ENCODE assay signal across 8 cellular contexts in genomic region chr11:43680521-43681505, GRCh38. TPM values are rescaled to one million over a fixed set of nuclear protein-coding genes. Genes with fewer than 3 reads are reported as not detected.
DNase-seq lines count a peak whose midpoint lies in the region; ATAC-seq and TF ChIP-seq lines count a peak whose summit lies in the region.

TSS of gene HSD17B12 (plus strand) at chr11:43680738. CDS start at chr11:43680828, 90 bp downstream.

- peaks cover 12% of the 10 kb centered on the region for H3K4me1 Mint-ChIP-seq in activated T-helper 17 cell treated with anti-CD3 and anti-CD28 coated beads, Interleukin-2, amount 50 U/mL, for 72 hours
- H3K4me1 Mint-ChIP-seq in naive B cell, result peaks cover 21 to 43% (median 36%) of the 10 kb centered on the region in 3 donors
- H3K4me1 Mint-ChIP-seq in stimulated activated memory B cell treated with anti-CD40 and anti-IgM and Interleukin-4, amounts not matched to agents 10 μg/mL and 1 μg/mL and 100 μg/mL, for 72 hours, result peaks cover 34% of the 10 kb centered on the region

- POLR2A ChIA-PET in RWPE1 (lab: Yijun Ruan, JAX; ENCODE audit: low non-redundant PET), result no interaction called here

- DNase-seq in EH (ENCODE audit: low read depth) (peak; percentile 100), GOT3 (lab: John Stamatoyannopoulos, UW) (peak; percentile 97), LNCaP clone FGC (ENCODE audit: low read depth) (peak; percentile 64), RWPE1 (ENCODE audit: low spot score) (peak; percentile 99), fibroblast of gingiva (ENCODE audit: low read depth) (peak; percentile 99), naive B cell (peak; percentile 99)

- H3K9me3 Mint-ChIP-seq in activated T-helper 17 cell treated with anti-CD3 and anti-CD28 coated beads, Interleukin-2, amount 50 U/mL, for 72 hours, result no peaks in the 10 kb centered on the region
- peaks cover 2 to 6% (median 4%) of the 10 kb centered on the region in 7 donors for H3K9me3 Mint-ChIP-seq in naive B cell
- peaks cover 2% of the 10 kb centered on the region for H3K9me3 Mint-ChIP-seq in stimulated activated memory B cell treated with anti-CD40 and anti-IgM and Interleukin-4, amounts not matched to agents 10 μg/mL and 1 μg/mL and 100 μg/mL, for 72 hours

- peak within 1 kb of the TSS; percentile 96 for H3K27ac Mint-ChIP-seq in activated T-helper 17 cell treated with anti-CD3 and anti-CD28 coated beads, Interleukin-2, amount 50 U/mL, for 72 hours
- H3K27ac Mint-ChIP-seq in naive B cell, result peak within 1 kb of the TSS; percentile 95 to 99 (median 98)
- H3K27ac Mint-ChIP-seq in stimulated activated memory B cell treated with anti-CD40 and anti-IgM and Interleukin-4, amounts not matched to agents 10 μg/mL and 1 μg/mL and 100 μg/mL, for 72 hours, result peak within 1 kb of the TSS; percentile 100

- CTCF ChIA-PET in RWPE1 (lab: Yijun Ruan, JAX), result no interaction called here

- TF ChIP-seq CTCF in LNCaP clone FGC (IDR thresholded peaks at IDR 0.05; ENCODE audit: control insufficient read depth, extremely low read depth, insufficient read depth) (no peak), RWPE1 (conservative IDR thresholded peaks at IDR 0.05; ENCODE audit: low read depth) (no peak)

- H3K4me3 Mint-ChIP-seq in activated T-helper 17 cell treated with anti-CD3 and anti-CD28 coated beads, Interleukin-2, amount 50 U/mL, for 72 hours, result peak within 1 kb of the TSS; percentile 97
- H3K4me3 Mint-ChIP-seq in naive B cell, result peak within 1 kb of the TSS; percentile 86 to 98 (median 96)
- peak within 1 kb of the TSS; percentile 99 for H3K4me3 Mint-ChIP-seq in stimulated activated memory B cell treated with anti-CD40 and anti-IgM and Interleukin-4, amounts not matched to agents 10 μg/mL and 1 μg/mL and 100 μg/mL, for 72 hours

- H3K36me3 Mint-ChIP-seq in activated T-helper 17 cell treated with anti-CD3 and anti-CD28 coated beads, Interleukin-2, amount 50 U/mL, for 72 hours (ENCODE audit: low read depth), result peaks cover 48% of the 10 kb centered on the region
- H3K36me3 Mint-ChIP-seq in naive B cell, result peaks cover 0 to 6% of the 10 kb centered on the region in 2 donors
- H3K36me3 Mint-ChIP-seq in stimulated activated memory B cell treated with anti-CD40 and anti-IgM and Interleukin-4, amounts not matched to agents 10 μg/mL and 1 μg/mL and 100 μg/mL, for 72 hours, result peaks cover 19% of the 10 kb centered on the region

- no peaks in the 10 kb centered on the region for H3K27me3 Mint-ChIP-seq in activated T-helper 17 cell treated with anti-CD3 and anti-CD28 coated beads, Interleukin-2, amount 50 U/mL, for 72 hours
- peaks cover 0 to 5% (median 4%) of the 10 kb centered on the region in 3 donors for H3K27me3 Mint-ChIP-seq in naive B cell
- H3K27me3 Mint-ChIP-seq in stimulated activated memory B cell treated with anti-CD40 and anti-IgM and Interleukin-4, amounts not matched to agents 10 μg/mL and 1 μg/mL and 100 μg/mL, for 72 hours, result peaks cover 2% of the 10 kb centered on the region

- ATAC-seq in activated T-helper 17 cell treated with anti-CD3 and anti-CD28 coated beads, Interleukin-2, amount 50 U/mL, for 72 hours (replicated peaks), result peak; percentile 95
- ATAC-seq in naive B cell (ENCODE audit: low read depth in 2 of 2), result peak; percentile 93 to 95
- ATAC-seq in stimulated activated memory B cell treated with anti-CD40 and anti-IgM and Interleukin-4, amounts not matched to agents 10 μg/mL and 1 μg/mL and 100 μg/mL, for 72 hours, result peak; percentile 99

- peak within 1 kb of the TSS; percentile 89 for H3K27ac ChIP-seq in RWPE1

- H3K4me3 ChIP-seq in LNCaP clone FGC (ENCODE audit: low read depth, low read length), result peak within 1 kb of the TSS; percentile 62

RNA-seq across cellular contexts. Expression of gene HSD17B12, which starts in this region (rescaled TPM):
- 10 to 100 TPM; 32.2 to 45.2 TPM for total RNA-seq in activated T-helper 17 cell treated with anti-CD3 and anti-CD28 coated beads, Interleukin-2, amount 50 U/mL, for 72 hours
- polyA plus RNA-seq in naive B cell (ENCODE audit: low read depth in 6 of 6), result 10 to 100 TPM; 27.1 to 49.8 (median 40.6) TPM

Comparison
In these comparisons a context has a peak if more than half of its experiments do, and no peak if none do; other contexts are left out.
1. Peak in every context shown above with its lines: DNase-seq, ATAC-seq, H3K4me3 ChIP-seq and H3K27ac ChIP-seq.